33 cellular contexts compared by ENCODE assay signal in genomic region chr5:115193295-115193694, GRCh38. TPM values are rescaled to one million over a fixed set of nuclear protein-coding genes. Genes with fewer than 3 reads are reported as not detected.
"Had no signal": no experiment of that assay in that cellular context is flagged by ENCODE, and none has a peak within 500 bp of the region (broad histone marks: within the 10 kb centered on the region; RNA-seq: fewer than 3 reads in every experiment).

No MANE protein-coding gene starts in this region.

- ATAC-seq: activated CD4-positive, alpha-beta T cell treated with anti-CD3 and anti-CD28 coated beads for 36 hours; activated CD4-positive, CD25-positive, alpha-beta regulatory T cell treated with anti-CD3 and anti-CD28 coated beads, Interleukin-2, amount 50 U/mL, for 24 hours; activated CD8-positive, alpha-beta memory T cell treated with anti-CD3 and anti-CD28 coated beads, Interleukin-2, amount 10 ng/mL, durations not matched to agents 7 days and 5 days; activated CD8-positive, alpha-beta T cell treated with anti-CD3 and anti-CD28 coated beads, Interleukin-2, amount 10 ng/mL, durations not matched to agents 7 days and 5 days; activated T-helper 17 cell treated with anti-CD3 and anti-CD28 coated beads, Interleukin-2, amount 50 U/mL, for 72 hours; T-helper 17 cell had no signal

- H3K4me1 Mint-ChIP-seq: activated B cell treated with CpG ODN at 0.5 μM for 24 hours; activated CD4-positive, alpha-beta T cell treated with anti-CD3 and anti-CD28 coated beads for 36 hours; activated CD4-positive, alpha-beta T cell treated with anti-CD3 and anti-CD28 coated beads, Interleukin-2, amount 10 ng/mL, durations not matched to agents 24 days and 14 days; activated CD8-positive, alpha-beta memory T cell treated with anti-CD3 and anti-CD28 coated beads, Interleukin-2, amount 10 ng/mL, durations not matched to agents 7 days and 5 days; activated T-helper 17 cell treated with anti-CD3 and anti-CD28 coated beads, Interleukin-2, amount 50 U/mL, for 72 hours; central memory CD8-positive, alpha-beta T cell; T-helper 17 cell had no signal

- H3K9me3 ChIP-seq: esophagus squamous epithelium had no signal

- H3K27me3 ChIP-seq: brain microvascular endothelial cell had no signal

- H3K27me3 Mint-ChIP-seq: activated B cell treated with CpG ODN at 0.5 μM for 24 hours; activated CD4-positive, alpha-beta T cell treated with anti-CD3 and anti-CD28 coated beads for 36 hours; activated T-helper 17 cell treated with anti-CD3 and anti-CD28 coated beads, Interleukin-2, amount 50 U/mL, for 72 hours had no signal

- H3K27ac ChIP-seq: brain microvascular endothelial cell, epithelial cell of prostate, esophagus squamous epithelium, WERI-Rb-1 had no signal

- H3K36me3 Mint-ChIP-seq: activated CD4-positive, alpha-beta memory T cell treated with anti-CD3 and anti-CD28 coated beads for 36 hours; activated CD8-positive, alpha-beta memory T cell treated with anti-CD3 and anti-CD28 coated beads, Interleukin-2, amount 10 ng/mL, durations not matched to agents 7 days and 5 days had no signal

- DNase-seq: activated B cell treated with CpG ODN at 0.5 μM for 24 hours; activated CD4-positive, alpha-beta memory T cell treated with anti-CD3 and anti-CD28 coated beads for 36 hours; activated CD4-positive, alpha-beta T cell treated with anti-CD3 and anti-CD28 coated beads for 36 hours; activated CD4-positive, alpha-beta T cell treated with anti-CD3 and anti-CD28 coated beads, Interleukin-2, amount 10 ng/mL, durations not matched to agents 24 days and 14 days; activated CD8-positive, alpha-beta memory T cell treated with anti-CD3 and anti-CD28 coated beads, Interleukin-2, amount 10 ng/mL, durations not matched to agents 7 days and 5 days; activated CD8-positive, alpha-beta memory T cell treated with anti-CD3 and anti-CD28 coated beads, Interleukin-2, amount 50 U/mL, for 4 hours; activated CD8-positive, alpha-beta T cell treated with anti-CD3 and anti-CD28 coated beads, Interleukin-2, amount 10 ng/mL, durations not matched to agents 7 days and 5 days; activated effector memory CD4-positive, alpha-beta T cell treated with Interleukin-2 at 50 U/mL for 16 hours; activated gamma-delta T cell treated with Interleukin-2 at 50 U/mL for 16 hours; activated naive CD4-positive, alpha-beta T cell treated with anti-CD3 and anti-CD28 coated beads, Interleukin-2, amount 50 U/mL, for 16 hours; activated naive CD4-positive, alpha-beta T cell treated with Interleukin-2 at 50 U/mL for 16 hours; activated T-cell treated with anti-CD3 and anti-CD28 coated beads, Interleukin-2, amount 50 U/mL, for 1 hour; amniotic stem cell; anterior cingulate cortex; brain microvascular endothelial cell; effector CD8-positive, alpha-beta T cell; esophagus squamous epithelium; foreskin melanocyte; head of caudate nucleus; T-helper 1 cell; T-helper 17 cell; T1000; WERI-Rb-1 had no signal

- FAIRE-seq: astrocyte, bronchial epithelial cell, endometrium, endothelial cell of umbilical vein had no signal

- H3K4me3 Mint-ChIP-seq: activated B cell treated with CpG ODN at 0.5 μM for 24 hours; activated CD4-positive, alpha-beta memory T cell treated with anti-CD3 and anti-CD28 coated beads for 36 hours; activated CD4-positive, alpha-beta T cell treated with anti-CD3 and anti-CD28 coated beads for 36 hours; activated CD4-positive, alpha-beta T cell treated with anti-CD3 and anti-CD28 coated beads, Interleukin-2, amount 10 ng/mL, durations not matched to agents 24 days and 14 days; activated CD8-positive, alpha-beta memory T cell treated with anti-CD3 and anti-CD28 coated beads, Interleukin-2, amount 10 ng/mL, durations not matched to agents 7 days and 5 days; activated CD8-positive, alpha-beta T cell treated with anti-CD3 and anti-CD28 coated beads, Interleukin-2, amount 10 ng/mL, durations not matched to agents 7 days and 5 days; activated naive CD8-positive, alpha-beta T cell; activated T-helper 17 cell treated with anti-CD3 and anti-CD28 coated beads, Interleukin-2, amount 50 U/mL, for 72 hours; central memory CD8-positive, alpha-beta T cell; T-helper 17 cell; T-helper 2 cell treated with Interferon-gamma antibody and Interleukin-4, amounts not matched to agents 5 μg/mL and 100 μg/mL, for 36 hours had no signal

- H3K36me3 ChIP-seq: brain microvascular endothelial cell, esophagus squamous epithelium, WERI-Rb-1 had no signal

- H3K4me3 ChIP-seq: esophagus squamous epithelium had no signal

- H3K27ac Mint-ChIP-seq: activated B cell treated with CpG ODN at 0.5 μM for 24 hours; activated CD4-positive, alpha-beta memory T cell treated with anti-CD3 and anti-CD28 coated beads for 36 hours; activated CD4-positive, alpha-beta T cell treated with anti-CD3 and anti-CD28 coated beads for 36 hours; activated CD4-positive, alpha-beta T cell treated with anti-CD3 and anti-CD28 coated beads, Interleukin-2, amount 10 ng/mL, durations not matched to agents 24 days and 14 days; activated CD8-positive, alpha-beta memory T cell treated with anti-CD3 and anti-CD28 coated beads, Interleukin-2, amount 10 ng/mL, durations not matched to agents 7 days and 5 days; activated CD8-positive, alpha-beta T cell treated with anti-CD3 and anti-CD28 coated beads, Interleukin-2, amount 10 ng/mL, durations not matched to agents 7 days and 5 days; activated naive CD8-positive, alpha-beta T cell; activated T-helper 17 cell treated with anti-CD3 and anti-CD28 coated beads, Interleukin-2, amount 50 U/mL, for 72 hours; T-helper 17 cell; T-helper 2 cell treated with Interferon-gamma antibody and Interleukin-4, amounts not matched to agents 5 μg/mL and 100 μg/mL, for 36 hours had no signal

- H3K9me3 Mint-ChIP-seq: activated B cell treated with CpG ODN at 0.5 μM for 24 hours; activated CD4-positive, alpha-beta memory T cell treated with anti-CD3 and anti-CD28 coated beads for 36 hours; activated CD4-positive, alpha-beta T cell treated with anti-CD3 and anti-CD28 coated beads, Interleukin-2, amount 10 ng/mL, durations not matched to agents 24 days and 14 days; activated T-helper 17 cell treated with anti-CD3 and anti-CD28 coated beads, Interleukin-2, amount 50 U/mL, for 72 hours; central memory CD8-positive, alpha-beta T cell; T-helper 2 cell treated with Interferon-gamma antibody and Interleukin-4, amounts not matched to agents 5 μg/mL and 100 μg/mL, for 36 hours had no signal

RNA-seq across cellular contexts. Expression of gene TRIM36, which starts 23.6 kb away (rescaled TPM):
- total RNA-seq: activated CD4-positive, alpha-beta memory T cell treated with anti-CD3 and anti-CD28 coated beads for 36 hours had no signal
